In the genomic region with DNA sequence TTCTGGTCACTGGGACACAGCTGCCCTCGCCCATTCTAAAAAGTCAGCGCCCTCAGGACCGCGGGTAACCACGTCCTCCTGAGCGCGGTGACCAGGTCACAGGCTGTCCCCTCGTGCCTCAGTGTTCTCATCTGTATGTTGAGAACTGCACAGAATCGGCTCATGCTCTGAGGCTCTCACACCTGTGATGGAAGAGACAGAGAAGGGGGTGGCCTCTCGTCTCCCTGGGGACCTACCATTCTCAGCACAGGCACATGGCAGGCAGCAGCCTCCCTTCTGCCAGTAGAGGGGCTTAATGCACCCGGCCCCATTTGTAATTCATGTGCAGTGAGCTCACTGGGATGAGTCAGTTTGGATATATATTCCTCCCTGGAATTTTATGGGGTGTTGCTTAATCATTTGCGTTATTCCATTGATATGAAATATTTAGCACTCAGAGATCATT, we compare ENCODE assay signal across 8 cellular contexts. TPM values are rescaled to one million over a fixed set of nuclear protein-coding genes. Genes with fewer than 3 reads are reported as not detected.
DNase-seq lines count a peak whose midpoint lies in the region; ATAC-seq, FAIRE-seq and TF ChIP-seq lines count a peak whose summit lies in the region.
"Not testable (repeated sequence)": the region's sequence is repeated elsewhere in the genome, so short reads cannot be mapped to it uniquely, and the experiment has no call there.

No MANE protein-coding gene starts in this region.

- not testable (repeated sequence) for TF ChIP-seq CTCF in A549 (IDR thresholded peaks at IDR 0.05); SK-N-SH (IDR thresholded peaks at IDR 0.05); right lobe of liver (IDR thresholded peaks at IDR 0.05); gastrocnemius medialis (IDR thresholded peaks at IDR 0.05 in 4 of 5, conservative IDR thresholded peaks at IDR 0.05 in 1 of 5)

- H3K4me1 ChIP-seq in A549; SK-N-SH (ENCODE audit: control insufficient read depth in 1 of 2, insufficient read depth in 2 of 2, low read depth in 1 of 2, low read length in 1 of 2); esophagus (ENCODE audit: control insufficient read depth in 2 of 2, insufficient read depth in 2 of 2, low read length in 1 of 2); right lobe of liver; gastrocnemius medialis: not testable (repeated sequence)

- H3K79me2 ChIP-seq in SK-N-SH (ENCODE audit: insufficient read depth): not testable (repeated sequence)

- H3K4me2 ChIP-seq in A549 (peak overlapping the region; percentile 80), SK-N-SH (peak overlapping the region; percentile 83)

- peak overlapping the region; percentile 82 for H3K9ac ChIP-seq in SK-N-SH

- DNase-seq in A549 (ENCODE audit: low read depth in 1 of 2, low spot score in 1 of 2) (peak in 1 of 2 experiments; percentile 52), GM19238 (ENCODE audit: insufficient read length, low spot score) (peak; percentile 11), NCI-H1417 (lab: John Stamatoyannopoulos, UW) (peak in 2 of 3 experiments; percentile 36 to 73), SK-N-SH (peak; percentile 21), gastrocnemius medialis (peak in 1 of 2 donors; percentile 11)
- peak; percentile 7 for DNase-seq in activated naive CD8-positive, alpha-beta T cell treated with anti-CD3 and anti-CD28 coated beads, Interleukin-2, amount 50 U/mL, for 16 hours (ENCODE audit: low read depth, low spot score)
- not testable (repeated sequence) for DNase-seq in right lobe of liver

- not testable (repeated sequence) for TF ChIP-seq EP300 in A549 (IDR thresholded peaks at IDR 0.05); SK-N-SH (IDR thresholded peaks at IDR 0.05; ENCODE audit: borderline replicate concordance in 1 of 2, low read depth in 1 of 2, low read length in 1 of 2)

- not testable (repeated sequence) for H3F3A ChIP-seq in SK-N-SH (replicated peaks; ENCODE audit: insufficient read depth)

- H3K27ac ChIP-seq in A549 (peak overlapping the region; percentile 83 to 92), SK-N-SH (ENCODE audit: low read depth in 2 of 2, low read length in 1 of 2) (peak overlapping the region; percentile 75), esophagus (ENCODE audit: low read depth in 2 of 2, low read length in 1 of 2) (peak overlapping the region; percentile 65 to 77), right lobe of liver (peak overlapping the region in 1 of 3 donors; percentile 33), gastrocnemius medialis (peak overlapping the region; percentile 83 to 91 (median 90))

- not testable (repeated sequence) for FAIRE-seq in A549 (lab: Jason Lieb, UNC)

- not testable (repeated sequence) for H3K36me3 ChIP-seq in SK-N-SH (replicated peaks in 1 of 2; ENCODE audit: control insufficient read depth in 1 of 2, insufficient read depth in 2 of 2, low read length in 1 of 2); esophagus (ENCODE audit: control insufficient read depth in 2 of 2, insufficient read depth in 2 of 2, low read length in 1 of 2); right lobe of liver; gastrocnemius medialis

- not testable (repeated sequence) for H3K27me3 ChIP-seq in SK-N-SH (ENCODE audit: insufficient read depth); esophagus (ENCODE audit: control insufficient read depth in 1 of 2, insufficient read depth in 2 of 2, low read length in 2 of 2); right lobe of liver; gastrocnemius medialis

- not testable (repeated sequence) for H3K9me2 ChIP-seq in SK-N-SH

- CTCF ChIA-PET in A549 (lab: Yijun Ruan, JAX): not testable (repeated sequence)
- CTCF ChIA-PET in SK-N-SH (lab: Yijun Ruan, JAX): interaction anchor here (0.7 kb wide), 1 partner anchor 151 kb away, joined by 3 read pairs; no protein-coding TSS in a partner anchor

- not testable (repeated sequence) for H3K9me3 ChIP-seq in A549; SK-N-SH; esophagus (ENCODE audit: control insufficient read depth in 2 of 2, insufficient read depth in 1 of 2, low read depth in 1 of 2, low read length in 1 of 2); right lobe of liver; gastrocnemius medialis

- not testable (repeated sequence) for H4K20me1 ChIP-seq in SK-N-SH (ENCODE audit: insufficient read depth)

- POLR2A ChIA-PET in A549 (lab: Yijun Ruan, JAX): interaction anchor here (0.6 kb wide), 1 partner anchor 169 kb away, joined by 3 read pairs; no protein-coding TSS in a partner anchor
- POLR2A ChIA-PET in SK-N-SH (lab: Yijun Ruan, JAX): not testable (repeated sequence)

- not testable (repeated sequence) for TF ChIP-seq RAD21 in A549 (conservative IDR thresholded peaks at IDR 0.05 in 1 of 2, IDR thresholded peaks at IDR 0.05 in 1 of 2); SK-N-SH (IDR thresholded peaks at IDR 0.05; ENCODE audit: low read length)

- in situ Hi-C loops in gastrocnemius medialis (cut with MboI; ENCODE audit: low sequenced_read_pairs in 4 of 4): not testable (repeated sequence)

- not testable (repeated sequence) for TF ChIP-seq POLR2A in A549 (IDR thresholded peaks at IDR 0.05; ENCODE audit: low read length); right lobe of liver (IDR thresholded peaks at IDR 0.05); gastrocnemius medialis (IDR thresholded peaks at IDR 0.05)

- whole genome bisulfite sequencing in A549 (ENCODE audit: missing lambda C conversion rate): 0% methylated on average over 10 of the region's 12 CpGs
- 5% methylated on average over 3 of the region's 12 CpGs for WGBS in SK-N-SH (ENCODE audit: low lambda C conversion rate)
- WGBS in esophagus, 2 donors: 2 to 3% methylated on average over 12 of the region's 12 CpGs
- 3% methylated on average over 11 of the region's 12 CpGs for WGBS in right lobe of liver (ENCODE audit: insufficient coverage, low coverage, low lambda C conversion rate, missing lambda C conversion rate)

- not testable (repeated sequence) for H2AFZ ChIP-seq in SK-N-SH (ENCODE audit: low read depth)

- intact Hi-C loops in right lobe of liver (cut with DNase I): not testable (repeated sequence)
- intact Hi-C loops in gastrocnemius medialis (cut with DNase I; ENCODE audit: low total_unique reads): loop anchor here (5.0 to 10.0 kb wide), 2 partner anchors 440 to 558 kb away; partner anchors contain the start of genes KLF15 and ZXDC

- ATAC-seq in A549: peak in 1 of 2 experiments; percentile 57; a peak in 2 of 6 replicates
- not testable (repeated sequence) for ATAC-seq in right lobe of liver, gastrocnemius medialis

- peak overlapping the region; percentile 62 for H3K4me3 ChIP-seq in A549
- H3K4me3 ChIP-seq in SK-N-SH (ENCODE audit: low read depth in 2 of 2, low read length in 1 of 2): peak overlapping the region; percentile 54 to 75; a peak in 3 of 4 replicates
- H3K4me3 ChIP-seq in esophagus (ENCODE audit: low read depth in 1 of 2, low read length in 2 of 2): peak overlapping the region; percentile 53 to 67
- H3K4me3 ChIP-seq in right lobe of liver: peak overlapping the region; percentile 72
- H3K4me3 ChIP-seq in gastrocnemius medialis: peak overlapping the region; percentile 71 to 98 (median 84)

TF ChIP-seq in A549, 52 proteins besides CTCF, POLR2A, EP300 and RAD21:
- peak in 1 of 2 experiments; percentile 64; a peak in 2 of 4 replicates for TF ChIP-seq CEBPB (IDR thresholded peaks at IDR 0.05)

TF ChIP-seq in SK-N-SH, 30 proteins besides CTCF, POLR2A, EP300 and RAD21:
- TF ChIP-seq MAX (IDR thresholded peaks at IDR 0.05; ENCODE audit: low read depth): peak; percentile 72

RNA-seq across cellular contexts. Expression of gene ROPN1B, which starts 51.9 kb away (rescaled TPM):
- not detected in 2 replicates for polyA plus RNA-seq in A549 (2011; rRNA removed)
- polyA plus RNA-seq in A549 (2012; cell fraction: cytosol; rRNA removed): not detected in 2 replicates
- polyA plus RNA-seq in A549 (2012; cell fraction: nucleus; rRNA removed): not detected in 2 replicates
- polyA plus RNA-seq in A549 (2017; fragmentation: RNase III; extraction: RNeasy Plus Mini Kit Qiagen cat#74134 plus additional on column Dnase treatment): not detected in 3 replicates
- polyA minus RNA-seq in A549 (2011; rRNA and poly(A)+ RNA removed): not detected in 2 replicates
- not detected in 2 replicates for polyA plus RNA-seq in SK-N-SH (2012; rRNA removed)
- polyA plus RNA-seq in SK-N-SH (2012; cell fraction: cytosol; rRNA removed): not detected in 2 replicates
- not detected in 2 replicates for polyA plus RNA-seq in SK-N-SH (2012; cell fraction: nucleus; rRNA removed)
- under 1 TPM in 1 of 2 donors, not detected in 1; 0.06 TPM for polyA plus RNA-seq in esophagus
- total RNA-seq in right lobe of liver: 1 to 10 TPM in 1 of 6 experiments, under 1 TPM in 4, not detected in 1; 0.46 to 2.0 (median 0.60) TPM
- 1 to 10 TPM in 1 of 4 donors, under 1 TPM in 1, not detected in 2; 0.66 to 1.3 TPM for total RNA-seq in gastrocnemius medialis
